11 cellular contexts compared by ENCODE assay signal in genomic region chr4:156969136-156969535, GRCh38. TPM values are rescaled to one million over a fixed set of nuclear protein-coding genes. Genes with fewer than 3 reads are reported as not detected.
DNase-seq lines count a peak whose midpoint lies in the region; ATAC-seq, FAIRE-seq and TF ChIP-seq lines count a peak whose summit lies in the region.
"Had no signal": no experiment of that assay in that cellular context is flagged by ENCODE, and none has a peak within 500 bp of the region (broad histone marks: within the 10 kb centered on the region; RNA-seq: fewer than 3 reads in every experiment).

No MANE protein-coding gene starts in this region.

- no peak for TF ChIP-seq CTCF in HEK293 (tag by site-specific recombination; IDR thresholded peaks at IDR 0.05)
- TF ChIP-seq CTCF in astrocyte (IDR thresholded peaks at IDR 0.05; ENCODE audit: insufficient read depth, low read depth, low read length) = no peak
- TF ChIP-seq CTCF in keratinocyte (optimal IDR thresholded peaks at IDR 0.05 in 1 of 3, IDR thresholded peaks at IDR 0.05 in 1 of 3, conservative IDR thresholded peaks at IDR 0.05 in 1 of 3; ENCODE audit: extremely low read depth in 1 of 3, insufficient read depth in 2 of 3, low read length in 3 of 3) = no peak

- dilution Hi-C loops in keratinocyte (cut with MboI; ENCODE audit: extremely low pct_ligation_motif_present, low sequenced_read_pairs) = no loop called here

- DNase-seq in astrocyte (ENCODE audit: low read depth) (no peak), keratinocyte (ENCODE audit: low read depth, low spot score) (no peak), activated gamma-delta T cell (lab: John Stamatoyannopoulos, UW) (no peak), SK-N-DZ (ENCODE audit: low spot score) (no peak)
- DNase-seq: effector memory CD4-positive, alpha-beta T cell; stimulated activated CD4-positive, alpha-beta T cell treated with anti-CD3 and anti-CD28 coated beads, Interleukin-4, amount 100 ng/mL, for 4 hours had no signal

- H3K9ac ChIP-seq in astrocyte (ENCODE audit: low read length) = peak overlapping the region; percentile 99
- peak overlapping the region; percentile 80 for H3K9ac ChIP-seq in keratinocyte (ENCODE audit: control insufficient read depth, extremely low read depth, insufficient read depth, low read length)
- H3K9ac ChIP-seq in skeletal muscle satellite cell (ENCODE audit: low read depth, low read length) = peak overlapping the region; percentile 94

- H3K36me3 ChIP-seq in HEK293 (ENCODE audit: control insufficient read depth in 2 of 2, insufficient read depth in 1 of 2, low read length in 2 of 2) = no peaks in the 10 kb centered on the region
- no peaks in the 10 kb centered on the region for H3K36me3 ChIP-seq in astrocyte (ENCODE audit: insufficient read depth, low read length)
- no peaks in the 10 kb centered on the region for H3K36me3 ChIP-seq in keratinocyte (ENCODE audit: control insufficient read depth in 2 of 2, extremely low read depth in 1 of 2, insufficient read depth in 2 of 2, low read length in 2 of 2)
- peaks cover 19% of the 10 kb centered on the region for H3K36me3 ChIP-seq in skeletal muscle satellite cell (ENCODE audit: insufficient read depth, low read length)

- H3K27me3 Mint-ChIP-seq in astrocyte (ENCODE audit: low read depth, unreplicated experiment) = no peaks in the 10 kb centered on the region

- FAIRE-seq in astrocyte (lab: Jason Lieb, UNC) (peak; percentile 50), keratinocyte (lab: Jason Lieb, UNC) (peak; percentile 26)

- H3K4me1 Mint-ChIP-seq in astrocyte (ENCODE audit: low read depth, unreplicated experiment) = peaks cover 40% of the 10 kb centered on the region

- H3K4me2 ChIP-seq in astrocyte (ENCODE audit: low read length) (peak overlapping the region; percentile 92), keratinocyte (ENCODE audit: control insufficient read depth, extremely low read depth, insufficient read depth, low read depth, low read length) (peak overlapping the region; percentile 88), skeletal muscle satellite cell (ENCODE audit: low read length) (peak overlapping the region; percentile 96)

- peak overlapping the region; percentile 99 for H3K27ac Mint-ChIP-seq in astrocyte (ENCODE audit: unreplicated experiment)

- peaks cover 10% of the 10 kb centered on the region for H3K4me1 ChIP-seq in HEK293 (ENCODE audit: control insufficient read depth, insufficient read depth, low read length)
- peaks cover 46% of the 10 kb centered on the region for H3K4me1 ChIP-seq in astrocyte (ENCODE audit: insufficient read depth, low read length)
- peaks cover 29% of the 10 kb centered on the region for H3K4me1 ChIP-seq in keratinocyte (ENCODE audit: control insufficient read depth, extremely low read depth, insufficient read depth, low read length)
- H3K4me1 ChIP-seq in skeletal muscle satellite cell (ENCODE audit: control insufficient read depth, insufficient read depth, low read length) = peaks cover 57% of the 10 kb centered on the region

- peaks cover 69% of the 10 kb centered on the region for H3K79me2 ChIP-seq in astrocyte (ENCODE audit: insufficient read depth, low read length)
- H3K79me2 ChIP-seq in keratinocyte (ENCODE audit: control insufficient read depth, insufficient read depth, low read length) = peaks cover 64% of the 10 kb centered on the region

- CTCF ChIA-PET in HEK293 (lab: Yijun Ruan, JAX) = interaction anchor here (0.6 to 2.2 kb wide), 11 partner anchors 36 to 1760 kb away, joined by 3 to 13 read pairs (median 4); no protein-coding TSS in a partner anchor

- H3K9me3 Mint-ChIP-seq in astrocyte (ENCODE audit: unreplicated experiment) = no peaks in the 10 kb centered on the region

- peak overlapping the region; percentile 99 for H3K4me3 Mint-ChIP-seq in astrocyte (ENCODE audit: unreplicated experiment)

- H2AFZ ChIP-seq in astrocyte (ENCODE audit: low read depth, low read length) (no peak overlapping the region), keratinocyte (ENCODE audit: control insufficient read depth, low read length) (no peak overlapping the region)

- ATAC-seq in HG02852 (IDR thresholded peaks at IDR 0.05; ENCODE audit: unreplicated experiment) (no peak), HG02885 (IDR thresholded peaks at IDR 0.05; ENCODE audit: poor library complexity, unreplicated experiment) (no peak)

- peak overlapping the region; percentile 1; the same call in 1 of the 2 replicates for H3K27ac ChIP-seq in HEK293 (ENCODE audit: extremely low read depth, low read depth, low read length)
- H3K27ac ChIP-seq in astrocyte (ENCODE audit: low read depth, low read length) = peak overlapping the region; percentile 93
- peak overlapping the region; percentile 84 for H3K27ac ChIP-seq in keratinocyte (ENCODE audit: control insufficient read depth, insufficient read depth, low read length)

- H3K4me3 ChIP-seq in HEK293 (ENCODE audit: low read depth, low read length) (peak overlapping the region; percentile 81), astrocyte (ENCODE audit: insufficient read depth, low read depth, low read length) (peak overlapping the region; percentile 100), keratinocyte (ENCODE audit: control insufficient read depth in 2 of 3, extremely low read depth in 1 of 3, insufficient read depth in 2 of 3, low read depth in 1 of 3, low read length in 3 of 3) (peak overlapping the region; percentile 76 to 85 (median 80)), skeletal muscle satellite cell (ENCODE audit: low read length) (peak overlapping the region; percentile 83)

- POLR2A ChIA-PET in HEK293 (lab: Yijun Ruan, JAX) = interaction anchor here (0.8 to 1.6 kb wide), 3 partner anchors 18 to 494 kb away, joined by 3 to 5 read pairs (median 4); no protein-coding TSS in a partner anchor

- H4K20me1 ChIP-seq in astrocyte (ENCODE audit: insufficient read depth, low read length) (peaks cover 26% of the 10 kb centered on the region), keratinocyte (ENCODE audit: control insufficient read depth, extremely low read depth, insufficient read depth, low read length) (no peaks in the 10 kb centered on the region)

- H3K36me3 Mint-ChIP-seq in astrocyte (ENCODE audit: low read depth, unreplicated experiment) = no peaks in the 10 kb centered on the region

- no peaks in the 10 kb centered on the region for H3K9me3 ChIP-seq in HEK293 (ENCODE audit: control insufficient read depth, insufficient read depth, low read depth, low read length)
- H3K9me3 ChIP-seq in astrocyte (ENCODE audit: insufficient read depth, low read depth, low read length) = no peaks in the 10 kb centered on the region
- H3K9me3 ChIP-seq in keratinocyte (ENCODE audit: control insufficient read depth, low read depth, low read length) = no peaks in the 10 kb centered on the region
- no peaks in the 10 kb centered on the region for H3K9me3 ChIP-seq in skeletal muscle satellite cell (replicated peaks; ENCODE audit: low read length)

- no peaks in the 10 kb centered on the region for H3K9me1 ChIP-seq in keratinocyte (ENCODE audit: control insufficient read depth, extremely low read depth, insufficient read depth, low read length)

- H3K27me3 ChIP-seq in astrocyte (ENCODE audit: insufficient read depth, low read length) (no peaks in the 10 kb centered on the region), keratinocyte (ENCODE audit: control insufficient read depth, extremely low read depth, insufficient read depth, low read length) (no peaks in the 10 kb centered on the region), skeletal muscle satellite cell (ENCODE audit: control insufficient read depth, insufficient read depth, low read length) (no peaks in the 10 kb centered on the region)

TF ChIP-seq in HEK293, 187 proteins besides CTCF, POLR2A, EP300 and RAD21:
- no peak for TF ChIP-seq TRIM28 (IDR thresholded peaks at IDR 0.05; ENCODE audit: borderline replicate concordance, low read length)
- no peak for TF ChIP-seq ZNF202 (tag by site-specific recombination; IDR thresholded peaks at IDR 0.05; ENCODE audit: borderline replicate concordance)
- TF ChIP-seq ZNF48 (tag by site-specific recombination; IDR thresholded peaks at IDR 0.05) = no peak
- TF ChIP-seq PRDM1 (tag by site-specific recombination; IDR thresholded peaks at IDR 0.05) = no peak
- TF ChIP-seq ZNF768 (tag by site-specific recombination; IDR thresholded peaks at IDR 0.05) = no peak

RNA-seq across cellular contexts. Expression of gene PDGFC, which starts 2.5 kb away (rescaled TPM):
- 167 and 188 TPM in 2 replicates for total RNA-seq in astrocyte
- polyA plus RNA-seq in keratinocyte = 19.5 to 29.7 TPM (median 28.9 TPM) in 3 replicates
- 22.1 TPM for polyA plus RNA-seq in keratinocyte (2011; ENCODE audit: low read depth)
- 11.6 and 23.3 TPM in 2 replicates for polyA plus RNA-seq in keratinocyte (2011; cell fraction: cytosol; rRNA removed)
- 34.6 and 37.1 TPM in 2 replicates for polyA plus RNA-seq in keratinocyte (2011; cell fraction: nucleus; rRNA removed)
- 12.8 and 36.2 TPM in 2 replicates for polyA plus RNA-seq in keratinocyte (2012; ENCODE audit: low replicate concordance)
- 30.0 to 73.6 TPM (median 44.4 TPM) in 3 replicates for polyA minus RNA-seq in keratinocyte
- 24.0 TPM for polyA minus RNA-seq in keratinocyte (2011; cell fraction: cytosol; rRNA and poly(A)+ RNA removed)
- polyA minus RNA-seq in keratinocyte (2011; cell fraction: nucleus; rRNA and poly(A)+ RNA removed) = 35.7 and 84.4 TPM in 2 replicates
- 54.8 and 55.0 TPM in 2 replicates for total RNA-seq in skeletal muscle satellite cell (2012; rRNA removed)
- 0.03 and 1.3 TPM in 2 replicates for polyA plus RNA-seq in SK-N-DZ (2014; cell fraction: cytosol; rRNA removed)
- not detected in 2 replicates for polyA plus RNA-seq in SK-N-DZ (2014; cell fraction: nucleus; rRNA removed)
- total RNA-seq: T-helper 2 cell treated with Interferon-gamma antibody and Interleukin-4, amounts not matched to agents 100 ng/mL and 5 ng/mL, for 36 hours had no signal

Comparison
In these comparisons a context has a peak if more than half of its experiments do, and no peak if none do; other contexts are left out.
1. H3K27ac ChIP-seq: peak in every context shown above with its lines; median percentile 93 in astrocyte; 84 in keratinocyte; 1 in HEK293.